In genomic region chr10:17202506-17202905, GRCh38 we compare ENCODE assay signal across 15 cellular contexts. TPM values are rescaled to one million over a fixed set of nuclear protein-coding genes. Genes with fewer than 3 reads are reported as not detected.
A peak's percentile ranks its signal among the peaks of the same experiment; 100 is the strongest.
DNase-seq lines count a peak whose midpoint lies in the region; ATAC-seq, FAIRE-seq and TF ChIP-seq lines count a peak whose summit lies in the region.
"Had no signal": no experiment of that assay in that cellular context is flagged by ENCODE, and none has a peak within 500 bp of the region (broad histone marks: within the 10 kb centered on the region; RNA-seq: fewer than 3 reads in every experiment).

No MANE protein-coding gene starts in this region.

- DNase-seq in Calu3 = no peak
- DNase-seq in OCI-LY7 (ENCODE audit: low spot score) = no peak
- no peak for DNase-seq in endothelial cell of umbilical vein (ENCODE audit: low read depth, low spot score)
- no peak for DNase-seq in osteocyte (ENCODE audit: extremely low spot score, unreplicated experiment)
- DNase-seq in NCI-H2107 treated with DMSO at 0.1 percent for 48 hours (lab: John Stamatoyannopoulos, UW; ENCODE audit: unreplicated experiment) = no peak
- DNase-seq in substantia nigra (lab: John Stamatoyannopoulos, UW) = no peak
- DNase-seq in left colon = no peak
- DNase-seq in COR-L47 (lab: John Stamatoyannopoulos, UW) = no peak
- DNase-seq: activated naive CD8-positive, alpha-beta T cell treated with anti-CD3 and anti-CD28 coated beads, Interleukin-2, amount 10 ng/mL, durations not matched to agents 7 days and 5 days; GF-D8; kidney glomerular epithelial cell; nucleus accumbens; stimulated activated CD4-positive, alpha-beta T cell treated with anti-CD3 and anti-CD28 coated beads, Interleukin-12 subunit alpha, Interleukin-12 subunit beta, amount 100 ng/mL, for 4 hours; stimulated activated CD8-positive, alpha-beta memory T cell treated with anti-CD3 and anti-CD28 coated beads, Interleukin-4, amount 100 ng/mL, for 48 hours had no signal

- H4K20me1 ChIP-seq in OCI-LY7 (ENCODE audit: insufficient read depth, low read length) (no peaks in the 10 kb centered on the region), endothelial cell of umbilical vein (replicated peaks; ENCODE audit: control insufficient read depth, extremely low read depth, insufficient read depth, low read length) (no peaks in the 10 kb centered on the region)

- H3K4me3 Mint-ChIP-seq in Calu3 (ENCODE audit: low read depth, unreplicated experiment) = peak overlapping the region; percentile 16
- H3K4me3 Mint-ChIP-seq in osteocyte (ENCODE audit: unreplicated experiment) = no peak overlapping the region

- H3K9me3 Mint-ChIP-seq in Calu3 (ENCODE audit: low read depth, unreplicated experiment) (no peaks in the 10 kb centered on the region), osteocyte (ENCODE audit: unreplicated experiment) (no peaks in the 10 kb centered on the region)
- H3K9me3 Mint-ChIP-seq: activated naive CD8-positive, alpha-beta T cell treated with anti-CD3 and anti-CD28 coated beads, Interleukin-2, amount 10 ng/mL, durations not matched to agents 7 days and 5 days had no signal

- peaks cover 50% of the 10 kb centered on the region for H3K4me1 Mint-ChIP-seq in Calu3 (ENCODE audit: low read depth, unreplicated experiment)
- H3K4me1 Mint-ChIP-seq in osteocyte (ENCODE audit: unreplicated experiment) = peaks cover 35% of the 10 kb centered on the region

- H3K27me3 ChIP-seq in endothelial cell of umbilical vein (ENCODE audit: control insufficient read depth in 2 of 2, insufficient read depth in 2 of 2, low read length in 2 of 2) = no peaks in the 10 kb centered on the region

- dilution Hi-C loops in endothelial cell of umbilical vein (cut with MboI; ENCODE audit: extremely low pct_ligation_motif_present, low sequenced_read_pairs) = no loop called here

- TF ChIP-seq POLR2A in endothelial cell of umbilical vein (IDR thresholded peaks at IDR 0.05; ENCODE audit: low read depth, low read length) = no peak

- H3K9me2 ChIP-seq in OCI-LY7 (ENCODE audit: insufficient read depth, low read length) = 0 out of 2 replicates have a peak, but pooled peaks cover 6% of the 10 kb centered on the region

- no TSS peak for BruUV-seq in Calu3 (replicated peaks; lab: Mats Ljungman, UMichigan)
- BruUV-seq in OCI-LY7 (replicated peaks; lab: Mats Ljungman, UMichigan) = no TSS peak
- BruUV-seq in endothelial cell of umbilical vein (replicated peaks; lab: Mats Ljungman, UMichigan) = no TSS peak

- H3K36me3 Mint-ChIP-seq in Calu3 (ENCODE audit: insufficient read depth, unreplicated experiment) (peaks cover 22% of the 10 kb centered on the region), osteocyte (ENCODE audit: unreplicated experiment) (no peaks in the 10 kb centered on the region)
- H3K36me3 Mint-ChIP-seq: activated naive CD8-positive, alpha-beta T cell treated with anti-CD3 and anti-CD28 coated beads, Interleukin-2, amount 10 ng/mL, durations not matched to agents 7 days and 5 days had no signal

- H3K4me3 ChIP-seq in OCI-LY7 (ENCODE audit: low read depth, low read length, poor library complexity, severe bottlenecking) (no peak overlapping the region), endothelial cell of umbilical vein (replicated peaks in 1 of 3; ENCODE audit: insufficient read depth in 1 of 3, low read depth in 1 of 3, low read length in 3 of 3) (no peak overlapping the region)

- no peak overlapping the region for H3K4me2 ChIP-seq in OCI-LY7 (ENCODE audit: low read length)
- H3K4me2 ChIP-seq in endothelial cell of umbilical vein (ENCODE audit: insufficient read depth, low read length) = no peak overlapping the region

- CTCF ChIA-PET in Calu3 (lab: Charles Lee) = interaction anchor here (1.4 to 2.3 kb wide), 2 partner anchors 14 to 28 kb away, joined by 9 to 10 read pairs; no protein-coding TSS in a partner anchor
- CTCF ChIA-PET in OCI-LY7 (lab: Charles Lee; ENCODE audit: unreplicated experiment) = no interaction called here
- CTCF ChIA-PET in endothelial cell of umbilical vein (lab: Charles Lee) = interaction anchor here (2.0 to 4.1 kb wide), 2 partner anchors 13 to 27 kb away, joined by 10 to 46 read pairs; partner anchors contain the start of gene VIM

- intact Hi-C loops in Calu3 (cut with micrococcal nuclease; ENCODE audit: unreplicated experiment) = loop anchor here (2.0 kb wide), 1 partner anchor 54 kb away; no protein-coding TSS in a partner anchor
- intact Hi-C loops in OCI-LY7 (cut with micrococcal nuclease; ENCODE audit: unreplicated experiment) = loop anchor here (5.0 kb wide), 1 partner anchor 765 kb away; the partner anchor contains the start of gene PTER
- intact Hi-C loops in endothelial cell of umbilical vein (cut with micrococcal nuclease) = no loop called here
- intact Hi-C loops in left colon (cut with DNase I, micrococcal nuclease) = no loop called here

- H3K27ac Mint-ChIP-seq in Calu3 (ENCODE audit: unreplicated experiment) (peak overlapping the region; percentile 91), osteocyte (ENCODE audit: unreplicated experiment) (peak overlapping the region; percentile 95)

- no peak for FAIRE-seq in endothelial cell of umbilical vein (lab: Jason Lieb, UNC)
- FAIRE-seq: frontal cortex had no signal

- H3K27ac ChIP-seq in OCI-LY7 (ENCODE audit: low read depth, low read length, poor library complexity, severe bottlenecking) (no peak overlapping the region), endothelial cell of umbilical vein (ENCODE audit: insufficient read depth, low read depth, low read length) (peak overlapping the region; percentile 100), substantia nigra (ENCODE audit: low read depth, low read length, poor library complexity, severe bottlenecking) (no peak overlapping the region)

- ATAC-seq in left colon = no peak

- H3K9ac ChIP-seq in endothelial cell of umbilical vein (replicated peaks; ENCODE audit: extremely low read depth, insufficient read depth, low read length) = no peak overlapping the region

- no peaks in the 10 kb centered on the region for H3K27me3 Mint-ChIP-seq in Calu3 (ENCODE audit: unreplicated experiment)
- H3K27me3 Mint-ChIP-seq in osteocyte (ENCODE audit: unreplicated experiment) = no peaks in the 10 kb centered on the region
- H3K27me3 Mint-ChIP-seq: activated naive CD8-positive, alpha-beta T cell treated with anti-CD3 and anti-CD28 coated beads, Interleukin-2, amount 10 ng/mL, durations not matched to agents 7 days and 5 days had no signal

- peak overlapping the region; percentile 100 for H2AFZ ChIP-seq in OCI-LY7 (ENCODE audit: low read length)
- no peak overlapping the region for H2AFZ ChIP-seq in endothelial cell of umbilical vein (ENCODE audit: low read depth, low read length)

- H3K4me1 ChIP-seq in OCI-LY7 (ENCODE audit: insufficient read depth, low read length, poor library complexity, severe bottlenecking) (peaks cover 18% of the 10 kb centered on the region), endothelial cell of umbilical vein (ENCODE audit: control insufficient read depth, extremely low read depth, insufficient read depth, low read length) (peaks cover 31% of the 10 kb centered on the region)

- POLR2A ChIA-PET in OCI-LY7 (lab: Charles Lee) (interaction anchor here (2.3 kb wide), 1 partner anchor 28 kb away, joined by 10 read pairs; no protein-coding TSS in a partner anchor), endothelial cell of umbilical vein (lab: Charles Lee) (interaction anchor here (1.6 kb wide), 1 partner anchor 11 kb away, joined by 4 read pairs; no protein-coding TSS in a partner anchor)

- H3K9me3 ChIP-seq in OCI-LY7 (ENCODE audit: low read length) (no peaks in the 10 kb centered on the region), endothelial cell of umbilical vein (replicated peaks; ENCODE audit: control insufficient read depth, insufficient read depth, low read length) (no peaks in the 10 kb centered on the region)

- no peak for TF ChIP-seq CTCF in Calu3 (IDR thresholded peaks at IDR 0.05; ENCODE audit: unreplicated experiment)
- TF ChIP-seq CTCF in OCI-LY7 (conservative IDR thresholded peaks at IDR 0.05; ENCODE audit: low read length) = no peak
- TF ChIP-seq CTCF in endothelial cell of umbilical vein (IDR thresholded peaks at IDR 0.05; ENCODE audit: extremely low read depth in 1 of 2, insufficient read depth in 1 of 2, low read depth in 1 of 2, low read length in 2 of 2) = no peak
- TF ChIP-seq CTCF in osteocyte (IDR thresholded peaks at IDR 0.05) = no peak

- H3K9me1 ChIP-seq in endothelial cell of umbilical vein (replicated peaks; ENCODE audit: control insufficient read depth, extremely low read depth, insufficient read depth, low read length) = no peaks in the 10 kb centered on the region

- H3K36me3 ChIP-seq in OCI-LY7 (ENCODE audit: insufficient read depth, low read length) = no peaks in the 10 kb centered on the region
- no peaks in the 10 kb centered on the region for H3K36me3 ChIP-seq in endothelial cell of umbilical vein (ENCODE audit: control insufficient read depth in 2 of 2, extremely low read depth in 1 of 2, insufficient read depth in 2 of 2, low read length in 2 of 2)

- H3K79me2 ChIP-seq in OCI-LY7 (ENCODE audit: insufficient read depth, low read depth, low read length) = peaks cover 27% of the 10 kb centered on the region; the same call in 1 of the 2 replicates
- peaks cover 13% of the 10 kb centered on the region for H3K79me2 ChIP-seq in endothelial cell of umbilical vein (ENCODE audit: control insufficient read depth, insufficient read depth, low read length)

RNA-seq across cellular contexts. Expression of gene TRDMT1, which starts 1.0 kb away (rescaled TPM):
- 7.9 and 10.3 TPM in 2 replicates for total RNA-seq in Calu3 (2022)
- total RNA-seq in OCI-LY7 (2014; rRNA removed; shearing (Covaris generic)) = 10.4 and 12.7 TPM in 2 replicates
- 11.9 and 12.2 TPM in 2 replicates for total RNA-seq in OCI-LY7 (2022)
- total RNA-seq in endothelial cell of umbilical vein = 12.3 and 15.2 TPM in 2 replicates
- 10.0 and 15.3 TPM in 2 replicates for polyA plus RNA-seq in endothelial cell of umbilical vein
- polyA plus RNA-seq in endothelial cell of umbilical vein (2011; cell fraction: cytosol; rRNA removed) = 5.1 and 5.2 TPM in 2 replicates
- polyA plus RNA-seq in endothelial cell of umbilical vein (2011; cell fraction: nucleus; rRNA removed) = 11.3 and 14.3 TPM in 2 replicates
- 3.5 and 6.1 TPM in 2 replicates for polyA plus RNA-seq in endothelial cell of umbilical vein (2012)
- 15.6 and 18.2 TPM in 2 replicates for polyA minus RNA-seq in endothelial cell of umbilical vein
- polyA minus RNA-seq in endothelial cell of umbilical vein (2011; cell fraction: cytosol; rRNA and poly(A)+ RNA removed) = 2.0 TPM
- polyA minus RNA-seq in endothelial cell of umbilical vein (2011; cell fraction: nucleus; rRNA and poly(A)+ RNA removed) = 52.0 and 59.3 TPM in 2 replicates
- total RNA-seq in osteocyte = 5.9 and 6.6 TPM in 2 replicates
- total RNA-seq in left colon = 1 to 10 TPM; 4.6 to 4.9 TPM

RNA-seq across cellular contexts. Expression of gene VIM, which starts 25.5 kb away (rescaled TPM):
- total RNA-seq in Calu3 (2022) (318 and 486 TPM in 2 replicates), OCI-LY7 (2022) (0.88 and 1.3 TPM in 2 replicates), endothelial cell of umbilical vein (5,754 and 5,781 TPM in 2 replicates), osteocyte (2,114 and 2,178 TPM in 2 replicates), left colon (100 to 1,000 TPM; 137 to 290 TPM)
- 0.46 and 3.4 TPM in 2 replicates for total RNA-seq in OCI-LY7 (2014; rRNA removed; shearing (Covaris generic))
- 5,699 and 8,361 TPM in 2 replicates for polyA plus RNA-seq in endothelial cell of umbilical vein
- 5,912 and 6,029 TPM in 2 replicates for polyA plus RNA-seq in endothelial cell of umbilical vein (2011; cell fraction: cytosol; rRNA removed)
- polyA plus RNA-seq in endothelial cell of umbilical vein (2011; cell fraction: nucleus; rRNA removed) = 4,094 and 4,300 TPM in 2 replicates
- 4,943 and 4,968 TPM in 2 replicates for polyA plus RNA-seq in endothelial cell of umbilical vein (2012)
- polyA minus RNA-seq in endothelial cell of umbilical vein = 4,544 and 4,712 TPM in 2 replicates
- polyA minus RNA-seq in endothelial cell of umbilical vein (2011; cell fraction: cytosol; rRNA and poly(A)+ RNA removed) = 370 TPM
- 1,556 and 2,259 TPM in 2 replicates for polyA minus RNA-seq in endothelial cell of umbilical vein (2011; cell fraction: nucleus; rRNA and poly(A)+ RNA removed)

Comparison
In these comparisons a context has a peak if more than half of its experiments do, and no peak if none do; other contexts are left out.
1. RNA of gene VIM, which starts 25.5 kb away (total RNA-seq): 5,754 to 5,781 TPM in endothelial cell of umbilical vein, 2,114 to 2,178 TPM in osteocyte, 318 to 486 TPM in Calu3 and 137 to 290 TPM in left colon; 0.46 to 3.4 TPM in OCI-LY7; every median in the first group is over 10 times any median in the second.
2. intact Hi-C loops: an anchor here in Calu3 (2.0 kb wide) and OCI-LY7 (5.0 kb wide); none called in endothelial cell of umbilical vein and left colon.